8 cellular contexts compared by ENCODE assay signal in the genomic region with DNA sequence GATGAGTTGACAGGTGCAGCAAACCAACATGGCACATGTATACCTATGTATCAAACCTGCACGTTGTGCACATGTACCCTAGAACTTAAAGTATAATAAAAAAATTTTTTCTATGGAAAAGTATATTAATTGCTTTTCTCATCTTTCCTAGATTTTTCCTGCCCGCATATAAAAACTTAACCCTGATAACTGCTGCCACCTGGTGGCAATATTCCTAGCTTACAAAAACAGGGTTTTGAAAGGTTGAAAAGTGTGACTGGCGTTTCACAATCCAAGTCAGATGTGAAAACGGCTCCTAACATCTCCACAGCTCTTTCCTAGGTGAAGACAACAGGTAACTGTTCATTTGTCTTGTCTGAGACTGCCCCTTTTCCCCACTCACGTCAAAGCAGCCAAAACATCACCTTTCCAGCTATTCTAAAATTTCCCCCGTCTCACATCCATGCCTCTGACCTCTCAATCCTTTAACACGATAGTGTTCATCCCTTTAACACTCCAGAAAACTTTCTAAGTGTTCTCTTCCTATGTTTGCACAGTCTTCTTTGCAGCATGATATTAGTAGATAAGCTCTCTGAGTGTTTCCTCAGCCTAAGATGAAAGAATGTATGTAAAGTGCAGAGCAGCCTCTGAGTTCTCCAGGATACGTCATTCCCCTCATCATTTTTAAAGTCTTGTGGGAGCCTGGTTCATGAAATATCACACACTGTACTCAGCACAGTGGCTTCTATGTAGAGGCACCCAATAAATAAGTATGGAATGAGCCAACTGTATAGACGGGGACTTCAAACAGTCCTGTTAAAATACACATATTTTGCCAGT. TPM values are rescaled to one million over a fixed set of nuclear protein-coding genes. Genes with fewer than 3 reads are reported as not detected.
DNase-seq lines count a peak whose midpoint lies in the region; ATAC-seq and TF ChIP-seq lines count a peak whose summit lies in the region.

No MANE protein-coding gene starts in this region.

- 17% methylated on average over 9 of the region's 9 CpGs for WGBS in right lobe of liver (ENCODE audit: insufficient coverage, low coverage, low lambda C conversion rate, missing lambda C conversion rate)

- no peaks in the 10 kb centered on the region for H3K27me3 Mint-ChIP-seq in stimulated activated memory B cell treated with anti-CD40 and anti-IgM and Interleukin-4, amounts not matched to agents 10 μg/mL and 1 μg/mL and 100 μg/mL, for 72 hours

- peaks cover 26% of the 10 kb centered on the region for H3K4me1 Mint-ChIP-seq in stimulated activated memory B cell treated with anti-CD40 and anti-IgM and Interleukin-4, amounts not matched to agents 10 μg/mL and 1 μg/mL and 100 μg/mL, for 72 hours

- H3K27ac ChIP-seq in SJCRH30 (no peak overlapping the region), right lobe of liver (no peak overlapping the region)

- H3K4me3 ChIP-seq in SJCRH30 = no peak overlapping the region
- no peak overlapping the region for H3K4me3 ChIP-seq in right lobe of liver

- H3K27me3 ChIP-seq in SJCRH30 (peaks cover 4% of the 10 kb centered on the region), right lobe of liver (no peaks in the 10 kb centered on the region)

- peaks cover 5% of the 10 kb centered on the region for H3K9me3 Mint-ChIP-seq in stimulated activated memory B cell treated with anti-CD40 and anti-IgM and Interleukin-4, amounts not matched to agents 10 μg/mL and 1 μg/mL and 100 μg/mL, for 72 hours

- no peaks in the 10 kb centered on the region for H3K4me1 ChIP-seq in SJCRH30
- H3K4me1 ChIP-seq in right lobe of liver = no peaks in the 10 kb centered on the region

- no peak overlapping the region for H3K27ac Mint-ChIP-seq in stimulated activated memory B cell treated with anti-CD40 and anti-IgM and Interleukin-4, amounts not matched to agents 10 μg/mL and 1 μg/mL and 100 μg/mL, for 72 hours

- peak; percentile 50 for DNase-seq in NCI-H510A treated with DMSO at 0.1 percent for 48 hours (lab: John Stamatoyannopoulos, UW)
- DNase-seq in NCI-H510A (lab: John Stamatoyannopoulos, UW) = no peak
- peak; percentile 3 for DNase-seq in KG1 (lab: John Stamatoyannopoulos, UW)
- peak; percentile 26 to 61 for DNase-seq in SJCRH30
- peak; percentile 13 to 48 for DNase-seq in T47D (ENCODE audit: low read depth in 1 of 2, low spot score in 1 of 2)
- peak in 1 of 3 donors; percentile 58 for DNase-seq in right lobe of liver
- peak; percentile 89 for DNase-seq in superior temporal gyrus (ENCODE audit: extremely low spot score)

- H3K36me3 ChIP-seq in SJCRH30 (no peaks in the 10 kb centered on the region), right lobe of liver (no peaks in the 10 kb centered on the region)

- no peak overlapping the region for H3K4me3 Mint-ChIP-seq in stimulated activated memory B cell treated with anti-CD40 and anti-IgM and Interleukin-4, amounts not matched to agents 10 μg/mL and 1 μg/mL and 100 μg/mL, for 72 hours

- no peaks in the 10 kb centered on the region for H3K9me3 ChIP-seq in SJCRH30 (replicated peaks)
- H3K9me3 ChIP-seq in right lobe of liver = no peaks in the 10 kb centered on the region

- no peak for TF ChIP-seq POLR2A in right lobe of liver (IDR thresholded peaks at IDR 0.05)

- intact Hi-C loops in right lobe of liver (cut with DNase I) = no loop called here

- in situ Hi-C loops in T47D (cut with HindIII; ENCODE audit: low pct_unique_long_range_greater_than_20kb, low sequenced_read_pairs) = no loop called here

- H3K36me3 Mint-ChIP-seq in stimulated activated memory B cell treated with anti-CD40 and anti-IgM and Interleukin-4, amounts not matched to agents 10 μg/mL and 1 μg/mL and 100 μg/mL, for 72 hours = no peaks in the 10 kb centered on the region

- peak; percentile 68 to 80 (median 72) for TF ChIP-seq CTCF in right lobe of liver (IDR thresholded peaks at IDR 0.05)

- peak; percentile 69 to 85 (median 81) for ATAC-seq in right lobe of liver
- no peak for ATAC-seq in stimulated activated memory B cell treated with anti-CD40 and anti-IgM and Interleukin-4, amounts not matched to agents 10 μg/mL and 1 μg/mL and 100 μg/mL, for 72 hours

RNA-seq across cellular contexts. Expression of a gene that starts 27.5 kb away (rescaled TPM):
- total RNA-seq in SJCRH30 (2014; rRNA removed; shearing (Covaris generic)) = 0.66 and 1.8 TPM in 2 replicates
- total RNA-seq in right lobe of liver = 1 to 10 TPM; 1.4 to 6.3 (median 4.1) TPM

RNA-seq across cellular contexts. Expression of a gene that starts 49.1 kb away (rescaled TPM):
- 79.8 and 80.9 TPM in 2 replicates for total RNA-seq in SJCRH30 (2014; rRNA removed; shearing (Covaris generic))
- total RNA-seq in right lobe of liver = 10 to 100 TPM; 11.4 to 27.3 (median 14.0) TPM

RNA-seq across cellular contexts. Expression of a gene that starts 49.3 kb away (rescaled TPM):
- 527 and 545 TPM in 2 replicates for total RNA-seq in SJCRH30 (2014; rRNA removed; shearing (Covaris generic))
- total RNA-seq in right lobe of liver = 100 to 1,000 TPM; 128 to 152 (median 148) TPM
